In genomic region chr1:175319112-175319911, GRCh38 we compare ENCODE assay signal across 2 cellular contexts.
TF ChIP-seq lines count a peak whose summit lies in the region.

No MANE protein-coding gene starts in this region.

TF ChIP-seq in HEK293, 187 proteins besides CTCF, POLR2A, EP300 and RAD21 (continued from another document):
- peak; percentile 76 for TF ChIP-seq PRDM10 (tag by site-specific recombination; IDR thresholded peaks at IDR 0.05)
- peak; percentile 15; the same call in 1 of the 2 replicates for TF ChIP-seq ZNF660 (tag by site-specific recombination; IDR thresholded peaks at IDR 0.05)
- TF ChIP-seq IKZF3 (tag by site-specific recombination; IDR thresholded peaks at IDR 0.05), result peak; percentile 50
- TF ChIP-seq ZNF654 (tag by site-specific recombination; IDR thresholded peaks at IDR 0.05; ENCODE audit: low read depth), result peak; percentile 89
- no peak for TF ChIP-seq PRDM4 (tag by site-specific recombination; IDR thresholded peaks at IDR 0.05)
- TF ChIP-seq MEIS1 (CRISPR knock-in tag; IDR thresholded peaks at IDR 0.05; ENCODE audit: borderline replicate concordance), result no peak

TF ChIP-seq in K562, 482 proteins besides CTCF, POLR2A, EP300 and RAD21 (continued from another document):
- TF ChIP-seq STAG1 (CRISPR knock-in tag; IDR thresholded peaks at IDR 0.05; ENCODE audit: borderline replicate concordance) (peak; percentile 74; the same call in 1 of the 2 replicates), PRDM10 (IDR thresholded peaks at IDR 0.05; ENCODE audit: partially characterized antibody) (peak; percentile 33), ZBTB12 (CRISPR knock-in tag; IDR thresholded peaks at IDR 0.05) (0 out of 2 replicates have a peak, but pooled peaks have one; percentile 40), MGA (IDR thresholded peaks at IDR 0.05) (no peak), ZHX1 (conservative IDR thresholded peaks at IDR 0.05; ENCODE audit: low read length) (0 out of 2 replicates have a peak, but pooled peaks have one; percentile 73), CREB1 (IDR thresholded peaks at IDR 0.05) (no peak), CREB1 (CRISPR knock-in tag; IDR thresholded peaks at IDR 0.05) (peak; percentile 48; the same call in 1 of the 2 replicates), BMI1 (IDR thresholded peaks at IDR 0.05; ENCODE audit: low read length) (0 out of 2 replicates have a peak, but pooled peaks have one; percentile 22), KLF16 (IDR thresholded peaks at IDR 0.05) (peak; percentile 38; the same call in 1 of the 2 replicates), RB1 (IDR thresholded peaks at IDR 0.05; ENCODE audit: low read depth) (peak; percentile 48; the same call in 1 of the 2 replicates)
